ENCODE assay signal across 15 cellular contexts in genomic region chr12:101885912-101886561, GRCh38. TPM values are rescaled to one million over a fixed set of nuclear protein-coding genes. Genes with fewer than 3 reads are reported as not detected.
DNase-seq lines count a peak whose midpoint lies in the region; ATAC-seq and TF ChIP-seq lines count a peak whose summit lies in the region.
"Had no signal": no experiment of that assay in that cellular context is flagged by ENCODE, and none has a peak within 500 bp of the region (broad histone marks: within the 10 kb centered on the region; RNA-seq: fewer than 3 reads in every experiment).

No MANE protein-coding gene starts in this region.

- H3K4me3 Mint-ChIP-seq in nephron, result no peak overlapping the region
- no peak overlapping the region for H3K4me3 Mint-ChIP-seq in osteocyte (ENCODE audit: unreplicated experiment)
- H3K4me3 Mint-ChIP-seq: T-helper 1 cell treated with Interleukin-12 subunit alpha and Interleukin-12 subunit beta and Interleukin-4 antibody, amounts not matched to agents 30 μg/mL and 1 μg/mL, for 36 hours had no signal

- H3K27me3 Mint-ChIP-seq in nephron (ENCODE audit: low read depth), result no peaks in the 10 kb centered on the region
- no peaks in the 10 kb centered on the region for H3K27me3 Mint-ChIP-seq in osteocyte (ENCODE audit: unreplicated experiment)

- H3K36me3 Mint-ChIP-seq in nephron (ENCODE audit: low read depth) (no peaks in the 10 kb centered on the region), osteocyte (ENCODE audit: unreplicated experiment) (peaks cover 3% of the 10 kb centered on the region)

- H3K4me1 Mint-ChIP-seq in nephron (no peaks in the 10 kb centered on the region), osteocyte (ENCODE audit: unreplicated experiment) (peaks cover 13% of the 10 kb centered on the region)

- peak; percentile 76 for ATAC-seq in GM19043 (IDR thresholded peaks at IDR 0.05; ENCODE audit: low read depth, unreplicated experiment)
- peak; percentile 57 for ATAC-seq in GM21825 (IDR thresholded peaks at IDR 0.05; ENCODE audit: unreplicated experiment)
- peak; percentile 60 for ATAC-seq in HG03196 (IDR thresholded peaks at IDR 0.05; ENCODE audit: unreplicated experiment)
- ATAC-seq: body of pancreas had no signal

- H3K9me3 Mint-ChIP-seq in nephron (no peaks in the 10 kb centered on the region), osteocyte (ENCODE audit: unreplicated experiment) (no peaks in the 10 kb centered on the region)
- H3K9me3 Mint-ChIP-seq: T-helper 1 cell treated with Interleukin-12 subunit alpha and Interleukin-12 subunit beta and Interleukin-4 antibody, amounts not matched to agents 30 μg/mL and 1 μg/mL, for 36 hours had no signal

- H3K27ac Mint-ChIP-seq in nephron, result peak overlapping the region; percentile 24 to 87 (median 55)
- H3K27ac Mint-ChIP-seq in osteocyte (ENCODE audit: unreplicated experiment), result no peak overlapping the region
- H3K27ac Mint-ChIP-seq: T-helper 1 cell treated with Interleukin-12 subunit alpha and Interleukin-12 subunit beta and Interleukin-4 antibody, amounts not matched to agents 30 μg/mL and 1 μg/mL, for 36 hours had no signal

- DNase-seq in NK-92 (lab: John Stamatoyannopoulos, UW; ENCODE audit: unreplicated experiment) (no peak), osteocyte (ENCODE audit: extremely low spot score, unreplicated experiment) (no peak), DMS79 treated with DMSO at 0.1 percent for 48 hours (lab: John Stamatoyannopoulos, UW) (no peak), nucleus accumbens (lab: John Stamatoyannopoulos, UW) (no peak)
- DNase-seq: activated naive CD4-positive, alpha-beta T cell treated with Interleukin-2 at 50 U/mL for 16 hours; BE2C; body of pancreas; DMS79; left ventricle myocardium inferior; NCI-H2081 treated with DMSO at 0.1 percent for 48 hours had no signal

- TF ChIP-seq CTCF in nephron (IDR thresholded peaks at IDR 0.05; ENCODE audit: unreplicated experiment in 3 of 3), result no peak
- no peak for TF ChIP-seq CTCF in osteocyte (IDR thresholded peaks at IDR 0.05)

RNA-seq across cellular contexts. Expression of gene DRAM1, which starts 8.7 kb away (rescaled TPM):
- 18.2 and 20.0 TPM in 2 replicates for total RNA-seq in osteocyte

RNA-seq across cellular contexts. Expression of gene GNPTAB, which starts 55.3 kb away (rescaled TPM):
- 25.8 and 26.8 TPM in 2 replicates for total RNA-seq in osteocyte
